ENCODE assay signal across 8 cellular contexts in genomic region chr12:56630180-56630632, GRCh38. TPM values are rescaled to one million over a fixed set of nuclear protein-coding genes. Genes with fewer than 3 reads are reported as not detected.
DNase-seq lines count a peak whose midpoint lies in the region; ATAC-seq and TF ChIP-seq lines count a peak whose summit lies in the region.

Gene BAZ2A, minus strand, starts transcription at chr12:56630326. Its CDS starts 12,796 bp downstream, at chr12:56617530.

- H4K8ac ChIP-seq in mesenchymal stem cell (ENCODE audit: low read length), result peak within 1 kb of the TSS; percentile 80

- H2BK5ac ChIP-seq in mesenchymal stem cell (ENCODE audit: low read depth, low read length, poor library complexity, severe bottlenecking), result peak within 1 kb of the TSS; percentile 32

- peak within 1 kb of the TSS; percentile 89 to 98 for H3K4ac ChIP-seq in mesenchymal stem cell (ENCODE audit: low read depth in 1 of 2, low read length in 2 of 2)

- peak within 1 kb of the TSS; percentile 99 for H2BK15ac ChIP-seq in mesenchymal stem cell (ENCODE audit: low read depth, poor library complexity, severe bottlenecking)

- peaks cover 12% of the 10 kb centered on the region for H3K79me1 ChIP-seq in mesenchymal stem cell (replicated peaks; ENCODE audit: low read length, poor library complexity, severe bottlenecking)

- H3F3A ChIP-seq in OCI-LY1 (ENCODE audit: insufficient read depth, low read length), result 0 out of 2 replicates have a peak, but pooled peaks cover 4% of the 10 kb centered on the region

- H3K27ac ChIP-seq in HUES48 (ENCODE audit: low read depth, low read length) (peak within 1 kb of the TSS; percentile 84), OCI-LY1 (ENCODE audit: low read depth, low read length, poor library complexity, severe bottlenecking) (peak within 1 kb of the TSS; percentile 75), mesenchymal stem cell (ENCODE audit: low read length, poor library complexity, severe bottlenecking) (peak within 1 kb of the TSS; percentile 55)

- peaks cover 46% of the 10 kb centered on the region for H3K79me2 ChIP-seq in OCI-LY1 (ENCODE audit: insufficient read depth, low read length)

- no peaks in the 10 kb centered on the region for H4K20me1 ChIP-seq in OCI-LY1 (ENCODE audit: insufficient read depth, low read length)

- peak; percentile 87 for DNase-seq in COLO668 (lab: John Stamatoyannopoulos, UW; ENCODE audit: unreplicated experiment)
- peak; percentile 50 for DNase-seq in activated CD8-positive, alpha-beta memory T cell treated with anti-CD3 and anti-CD28 coated beads, Interleukin-2, amount 50 U/mL, for 1 hour (ENCODE audit: extremely low read depth)
- peak; percentile 86 for DNase-seq in mesenchymal stem cell
- DNase-seq in stimulated activated CD8-positive, alpha-beta memory T cell treated with anti-CD3 and anti-CD28 coated beads, Interleukin-12 subunit alpha, Interleukin-12 subunit beta, amount 100 ng/mL, for 24 hours (ENCODE audit: extremely low read depth), result peak; percentile 78

- no peaks in the 10 kb centered on the region for H3K27me3 ChIP-seq in HUES48 (ENCODE audit: control insufficient read depth, insufficient read depth, low read length)
- H3K27me3 ChIP-seq in OCI-LY1 (ENCODE audit: insufficient read depth, low read length), result no peaks in the 10 kb centered on the region
- no peaks in the 10 kb centered on the region for H3K27me3 ChIP-seq in endocrine pancreas (ENCODE audit: control insufficient read depth, insufficient read depth, low read length)
- no peaks in the 10 kb centered on the region for H3K27me3 ChIP-seq in mesenchymal stem cell (ENCODE audit: control insufficient read depth in 1 of 2, insufficient read depth in 1 of 2, low read length in 2 of 2)

- H3K14ac ChIP-seq in mesenchymal stem cell (ENCODE audit: low read length in 2 of 2), result peak within 1 kb of the TSS; percentile 68 to 78

- H2AFZ ChIP-seq in OCI-LY1 (ENCODE audit: low read length) (no peak within 1 kb of the TSS), mesenchymal stem cell (ENCODE audit: low read depth, low read length) (no peak within 1 kb of the TSS)

- H3K4me1 ChIP-seq in HUES48 (ENCODE audit: control insufficient read depth, insufficient read depth, low read length), result peaks cover 33% of the 10 kb centered on the region
- peaks cover 64% of the 10 kb centered on the region for H3K4me1 ChIP-seq in OCI-LY1 (ENCODE audit: insufficient read depth, low read length, severe bottlenecking)
- H3K4me1 ChIP-seq in endocrine pancreas (ENCODE audit: control insufficient read depth, insufficient read depth, low read length), result peaks cover 3% of the 10 kb centered on the region
- H3K4me1 ChIP-seq in mesenchymal stem cell (ENCODE audit: control insufficient read depth, insufficient read depth, low read depth, low read length), result peaks cover 27% of the 10 kb centered on the region

- peaks cover 13% of the 10 kb centered on the region for H3K36me3 ChIP-seq in HUES48 (ENCODE audit: control insufficient read depth, insufficient read depth, low read length)
- peaks cover 14% of the 10 kb centered on the region; the same call in 1 of the 2 replicates for H3K36me3 ChIP-seq in OCI-LY1 (ENCODE audit: insufficient read depth, low read length)
- no peaks in the 10 kb centered on the region for H3K36me3 ChIP-seq in endocrine pancreas (ENCODE audit: control insufficient read depth, insufficient read depth, low read length)
- H3K36me3 ChIP-seq in mesenchymal stem cell (ENCODE audit: control insufficient read depth in 1 of 2, insufficient read depth in 2 of 2, low read depth in 1 of 2, low read length in 2 of 2), result peaks cover 11 to 16% of the 10 kb centered on the region in 2 experiments

- H3K4me2 ChIP-seq in OCI-LY1 (ENCODE audit: low read length), result peak within 1 kb of the TSS; percentile 97
- H3K4me2 ChIP-seq in mesenchymal stem cell (ENCODE audit: low read length, poor library complexity, severe bottlenecking), result peak within 1 kb of the TSS; percentile 84

- peak within 1 kb of the TSS; percentile 87 for H4K91ac ChIP-seq in mesenchymal stem cell (ENCODE audit: low read length)

- no peaks in the 10 kb centered on the region for H3K9me2 ChIP-seq in OCI-LY1 (ENCODE audit: low read depth, low read length)

- peak within 1 kb of the TSS; percentile 96 for H2BK120ac ChIP-seq in mesenchymal stem cell (ENCODE audit: low read depth, low read length)

- H3K9ac ChIP-seq in HUES48 (ENCODE audit: low read depth, low read length) (peak within 1 kb of the TSS; percentile 43), OCI-LY1 (ENCODE audit: low read length) (peak within 1 kb of the TSS; percentile 88), endocrine pancreas (ENCODE audit: control insufficient read depth, insufficient read depth, low read length) (peak within 1 kb of the TSS; percentile 98), mesenchymal stem cell (ENCODE audit: low read length) (peak within 1 kb of the TSS; percentile 96)

- H3K18ac ChIP-seq in mesenchymal stem cell (ENCODE audit: low read depth in 1 of 2, low read length in 2 of 2), result peak within 1 kb of the TSS; percentile 94 to 97

- H2BK12ac ChIP-seq in mesenchymal stem cell (ENCODE audit: low read length in 2 of 2), result peak within 1 kb of the TSS in 1 of 2 experiments; percentile 40

- peak; percentile 52 for ATAC-seq in GM21381 (IDR thresholded peaks at IDR 0.05; ENCODE audit: unreplicated experiment)

- TF ChIP-seq CTCF in OCI-LY1 (IDR thresholded peaks at IDR 0.05; ENCODE audit: low read length), result no peak

- peak within 1 kb of the TSS; percentile 71 to 97 for H3K23ac ChIP-seq in mesenchymal stem cell (ENCODE audit: low read length in 2 of 2)

- H3K9me3 ChIP-seq in HUES48 (ENCODE audit: control insufficient read depth, insufficient read depth, low read length) (no peaks in the 10 kb centered on the region), OCI-LY1 (ENCODE audit: low read length) (no peaks in the 10 kb centered on the region), endocrine pancreas (ENCODE audit: control insufficient read depth, low read length) (no peaks in the 10 kb centered on the region), mesenchymal stem cell (ENCODE audit: control insufficient read depth, low read length) (no peaks in the 10 kb centered on the region)

- H3K4me3 ChIP-seq in HUES48 (ENCODE audit: low read depth, low read length), result peak within 1 kb of the TSS; percentile 93
- peak within 1 kb of the TSS; percentile 87 for H3K4me3 ChIP-seq in OCI-LY1 (ENCODE audit: low read depth, low read length, poor library complexity, severe bottlenecking)
- peak within 1 kb of the TSS; percentile 94 for H3K4me3 ChIP-seq in endocrine pancreas (ENCODE audit: control insufficient read depth, insufficient read depth, low read length)
- H3K4me3 ChIP-seq in mesenchymal stem cell (ENCODE audit: insufficient read depth in 1 of 2, low read depth in 1 of 2, low read length in 2 of 2), result peak within 1 kb of the TSS; percentile 93 to 97

- 4% methylated on average over 16 of the region's 31 CpGs for WGBS in mesenchymal stem cell

- peak within 1 kb of the TSS; percentile 39 for H2AK5ac ChIP-seq in mesenchymal stem cell (ENCODE audit: low read length, severe bottlenecking)

RNA-seq across cellular contexts. Expression of gene BAZ2A, which starts in this region (rescaled TPM):
- 80.3 TPM for polyA plus RNA-seq in mesenchymal stem cell (2013, experiment 1 of 2)
- 69.0 TPM for polyA plus RNA-seq in mesenchymal stem cell (2013, experiment 2 of 2)

Comparison
In these comparisons a context has a peak if more than half of its experiments do, and no peak if none do; other contexts are left out.
1. Peak in every context shown above with its lines: DNase-seq, ATAC-seq, H3K4me3 ChIP-seq and H3K27ac ChIP-seq.
2. H3K9ac ChIP-seq: peak in every context shown above with its lines; median percentile 98 in endocrine pancreas; 96 in mesenchymal stem cell; 88 in OCI-LY1; 43 in HUES48.